9 cellular contexts compared by ENCODE assay signal in genomic region chr17:34797724-34798123, GRCh38.
DNase-seq lines count a peak whose midpoint lies in the region; ATAC-seq and TF ChIP-seq lines count a peak whose summit lies in the region.
"Had no signal": no experiment of that assay in that cellular context is flagged by ENCODE, and none has a peak within 500 bp of the region (broad histone marks: within the 10 kb centered on the region; RNA-seq: fewer than 3 reads in every experiment).

No MANE protein-coding gene starts in this region.

- no peak for TF ChIP-seq CTCF in heart left ventricle (IDR thresholded peaks at IDR 0.05)
- TF ChIP-seq CTCF in left ventricle myocardium inferior (IDR thresholded peaks at IDR 0.05; ENCODE audit: borderline replicate concordance) = no peak
- TF ChIP-seq CTCF in thyroid gland (IDR thresholded peaks at IDR 0.05) = no peak
- TF ChIP-seq CTCF in esophagus muscularis mucosa (IDR thresholded peaks at IDR 0.05) = no peak

- 4 to 10% (median 7%) methylated on average over 10 of the region's 10 CpGs for WGBS in heart left ventricle, 4 donors
- 6 to 7% methylated on average over 10 of the region's 10 CpGs for WGBS in thyroid gland, 2 donors
- 10% methylated on average over 10 of the region's 10 CpGs for WGBS in esophagus muscularis mucosa

- no peak for TF ChIP-seq EP300 in esophagus muscularis mucosa (IDR thresholded peaks at IDR 0.05)

- no peaks in the 10 kb centered on the region for H3K9me3 Mint-ChIP-seq in activated CD4-positive, alpha-beta T cell treated with anti-CD3 and anti-CD28 coated beads, Interleukin-2, amount 10 ng/mL, durations not matched to agents 7 days and 5 days

- intact Hi-C loops in heart left ventricle (cut with DNase I) = no loop called here
- intact Hi-C loops in left ventricle myocardium inferior (cut with micrococcal nuclease) = no loop called here
- intact Hi-C loops in thyroid gland (cut with DNase I) = loop anchor here (10.0 kb wide), 1 partner anchor 57 kb away; no protein-coding TSS in a partner anchor
- intact Hi-C loops in esophagus muscularis mucosa (cut with DNase I) = no loop called here

- CTCF ChIA-PET in activated CD4-positive, alpha-beta T cell treated with anti-CD3 and anti-CD28 coated beads, Interleukin-2, amount 10 ng/mL, durations not matched to agents 7 days and 5 days (lab: Charles Lee) = interaction anchor here (0.6 kb wide), 1 partner anchor 447 kb away, joined by 3 read pairs; no protein-coding TSS in a partner anchor

- no peaks in the 10 kb centered on the region for H3K36me3 ChIP-seq in heart left ventricle
- no peaks in the 10 kb centered on the region for H3K36me3 ChIP-seq in left ventricle myocardium inferior
- H3K36me3 ChIP-seq in thyroid gland = no peaks in the 10 kb centered on the region
- H3K36me3 ChIP-seq in esophagus muscularis mucosa = no peaks in the 10 kb centered on the region

- no peak overlapping the region for H3K27ac ChIP-seq in heart left ventricle
- no peak overlapping the region for H3K27ac ChIP-seq in left ventricle myocardium inferior (replicated peaks)
- no peak overlapping the region for H3K27ac ChIP-seq in thyroid gland
- no peak overlapping the region for H3K27ac ChIP-seq in esophagus muscularis mucosa (replicated peaks in 1 of 4)

- ATAC-seq in heart left ventricle (peak in 3 of 4 donors; percentile 63 to 66 (median 65)), HG03108 (IDR thresholded peaks at IDR 0.05; ENCODE audit: unreplicated experiment) (no peak)

- POLR2A ChIA-PET in activated CD4-positive, alpha-beta T cell treated with anti-CD3 and anti-CD28 coated beads, Interleukin-2, amount 10 ng/mL, durations not matched to agents 7 days and 5 days (lab: Charles Lee) = no interaction called here

- peak in 2 of 5 donors; percentile 22 to 38 for DNase-seq in heart left ventricle
- no peak for DNase-seq in left ventricle myocardium inferior
- peak; percentile 38 for DNase-seq in activated CD4-positive, alpha-beta T cell treated with anti-CD3 and anti-CD28 coated beads, Interleukin-2, amount 10 ng/mL, durations not matched to agents 7 days and 5 days
- DNase-seq in iPS DF 19.7 (ENCODE audit: low read depth, low spot score) = peak; percentile 63
- DNase-seq in thyroid gland = peak; percentile 3 to 30
- no peak for DNase-seq in esophagus muscularis mucosa (ENCODE audit: extremely low spot score)
- DNase-seq in NCI-H82 treated with DMSO at 0.1 percent for 48 hours (lab: John Stamatoyannopoulos, UW; ENCODE audit: unreplicated experiment) = no peak
- DNase-seq: NCI-H524 treated with DMSO at 0.1 percent for 48 hours had no signal

- H3K4me3 ChIP-seq in heart left ventricle (no peak overlapping the region), left ventricle myocardium inferior (no peak overlapping the region), thyroid gland (replicated peaks in 1 of 3) (no peak overlapping the region), esophagus muscularis mucosa (no peak overlapping the region)

- H3K36me3 Mint-ChIP-seq in activated CD4-positive, alpha-beta T cell treated with anti-CD3 and anti-CD28 coated beads, Interleukin-2, amount 10 ng/mL, durations not matched to agents 7 days and 5 days (ENCODE audit: low read depth) = no peaks in the 10 kb centered on the region

- no peak overlapping the region for H3K4me3 Mint-ChIP-seq in activated CD4-positive, alpha-beta T cell treated with anti-CD3 and anti-CD28 coated beads, Interleukin-2, amount 10 ng/mL, durations not matched to agents 7 days and 5 days

- H3K27me3 ChIP-seq in heart left ventricle = peaks cover 0 to 6% (median 0%) of the 10 kb centered on the region in 9 donors
- peaks cover 39% of the 10 kb centered on the region for H3K27me3 ChIP-seq in left ventricle myocardium inferior (ENCODE audit: low read depth)
- no peaks in the 10 kb centered on the region for H3K27me3 ChIP-seq in thyroid gland
- H3K27me3 ChIP-seq in esophagus muscularis mucosa = peaks cover 0 to 6% (median 0%) of the 10 kb centered on the region in 4 donors

- TF ChIP-seq POLR2A in heart left ventricle (IDR thresholded peaks at IDR 0.05) (no peak), thyroid gland (IDR thresholded peaks at IDR 0.05) (no peak), esophagus muscularis mucosa (IDR thresholded peaks at IDR 0.05; ENCODE audit: low read depth) (no peak)

- no peak overlapping the region for H3K27ac Mint-ChIP-seq in activated CD4-positive, alpha-beta T cell treated with anti-CD3 and anti-CD28 coated beads, Interleukin-2, amount 10 ng/mL, durations not matched to agents 7 days and 5 days

- no peaks in the 10 kb centered on the region for H3K27me3 Mint-ChIP-seq in activated CD4-positive, alpha-beta T cell treated with anti-CD3 and anti-CD28 coated beads, Interleukin-2, amount 10 ng/mL, durations not matched to agents 7 days and 5 days

- H3K4me1 Mint-ChIP-seq in activated CD4-positive, alpha-beta T cell treated with anti-CD3 and anti-CD28 coated beads, Interleukin-2, amount 10 ng/mL, durations not matched to agents 7 days and 5 days = no peaks in the 10 kb centered on the region

- H3K9me3 ChIP-seq in heart left ventricle (peaks cover 0 to 17% (median 3%) of the 10 kb centered on the region in 12 donors), left ventricle myocardium inferior (replicated peaks) (peaks cover 25% of the 10 kb centered on the region), thyroid gland (no peaks in the 10 kb centered on the region), esophagus muscularis mucosa (peaks cover 0 to 10% (median 0%) of the 10 kb centered on the region in 4 donors)

- no peaks in the 10 kb centered on the region for H3K4me1 ChIP-seq in heart left ventricle
- H3K4me1 ChIP-seq in left ventricle myocardium inferior = no peaks in the 10 kb centered on the region
- H3K4me1 ChIP-seq in thyroid gland = no peaks in the 10 kb centered on the region
- H3K4me1 ChIP-seq in esophagus muscularis mucosa = no peaks in the 10 kb centered on the region

Comparison
In these comparisons a context has a peak if more than half of its experiments do, and no peak if none do; other contexts are left out.
1. DNase-seq: peak in activated CD4-positive, alpha-beta T cell treated with anti-CD3 and anti-CD28 coated beads, Interleukin-2, amount 10 ng/mL, durations not matched to agents 7 days and 5 days (single experiment), iPS DF 19.7 (single experiment) and thyroid gland (2 of 2); none in left ventricle myocardium inferior (single experiment), esophagus muscularis mucosa (single experiment) and NCI-H82 treated with DMSO at 0.1 percent for 48 hours (single experiment).